Comparison of ENCODE assay signal across 1 cellular context in the genomic region with DNA sequence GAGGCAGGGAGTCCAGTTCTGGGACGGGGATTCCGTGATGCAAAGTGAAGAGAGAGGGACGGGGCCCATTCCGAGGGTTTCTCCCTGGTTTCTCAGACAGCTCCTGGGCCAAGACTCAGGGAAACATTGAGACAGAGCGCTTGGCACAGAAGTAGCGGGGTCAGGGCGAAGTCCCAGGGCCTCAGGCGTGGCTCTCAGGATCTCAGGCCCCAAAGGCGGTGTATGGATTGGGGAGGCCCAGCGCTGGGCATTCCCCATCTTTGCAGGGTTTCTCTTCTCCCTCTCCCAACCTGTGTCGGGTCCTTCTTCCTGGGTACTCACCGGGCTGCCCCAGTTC.
TF ChIP-seq lines count a peak whose summit lies in the region.

No MANE protein-coding gene starts in this region.

TF ChIP-seq in H1, 55 proteins besides CTCF, POLR2A, EP300 and RAD21:
- TF ChIP-seq HDAC6 (IDR thresholded peaks at IDR 0.05; ENCODE audit: low read depth, low read length): no peak
- TF ChIP-seq EZH2 (IDR thresholded peaks at IDR 0.05; ENCODE audit: low read depth, low read length, severe bottlenecking): peak; percentile 31
